Comparison of ENCODE assay signal across 8 cellular contexts in genomic region chr20:1299522-1299921, GRCh38. TPM values are rescaled to one million over a fixed set of nuclear protein-coding genes. Genes with fewer than 3 reads are reported as not detected.
A peak's percentile ranks its signal among the peaks of the same experiment; 100 is the strongest.
DNase-seq lines count a peak whose midpoint lies in the region; ATAC-seq, FAIRE-seq and TF ChIP-seq lines count a peak whose summit lies in the region.

No MANE protein-coding gene starts in this region.

- DNase-seq in A549 (ENCODE audit: low read depth in 1 of 2, low spot score in 1 of 2) (peak; percentile 34 to 66), H54 (ENCODE audit: insufficient read length, low spot score) (peak; percentile 37), kidney (peak; percentile 52), head of caudate nucleus (no peak), DMS79 treated with DMSO at 0.1 percent for 48 hours (lab: John Stamatoyannopoulos, UW) (no peak)
- peak; percentile 72 for DNase-seq in activated CD8-positive, alpha-beta memory T cell treated with anti-CD3 and anti-CD28 coated beads for 24 hours

- H3K27ac ChIP-seq in A549 (no peak overlapping the region), kidney (ENCODE audit: low read depth in 2 of 2, low read length in 2 of 2) (no peak overlapping the region)

- TF ChIP-seq RAD21 in A549 (conservative IDR thresholded peaks at IDR 0.05 in 1 of 2, IDR thresholded peaks at IDR 0.05 in 1 of 2) = no peak

- H3K4me2 ChIP-seq in A549 = no peak overlapping the region

- no peak overlapping the region for H3K9ac ChIP-seq in kidney (ENCODE audit: low read length in 2 of 2)

- TF ChIP-seq CTCF in A549 (IDR thresholded peaks at IDR 0.05) (no peak), kidney (IDR thresholded peaks at IDR 0.05; ENCODE audit: borderline replicate concordance, extremely low read depth, insufficient read depth) (no peak)

- TF ChIP-seq EP300 in A549 (IDR thresholded peaks at IDR 0.05) = no peak

- FAIRE-seq in A549 (lab: Jason Lieb, UNC) = no peak
- FAIRE-seq in H54 (lab: Jason Lieb, UNC) = no peak
- FAIRE-seq in kidney (lab: Jason Lieb, UNC) = no peak

- TF ChIP-seq POLR2A in A549 (IDR thresholded peaks at IDR 0.05; ENCODE audit: low read length) (no peak), H54 (IDR thresholded peaks at IDR 0.05; ENCODE audit: low read depth, low read length) (no peak)

- CTCF ChIA-PET in A549 (lab: Yijun Ruan, JAX) = interaction anchor here (0.6 to 2.0 kb wide), 5 partner anchors 13 to 204 kb away, joined by 3 to 7 read pairs (median 4); no protein-coding TSS in a partner anchor

- 85% methylated on average over 7 of the region's 9 CpGs for WGBS in A549 (ENCODE audit: missing lambda C conversion rate)

- no peaks in the 10 kb centered on the region for H3K9me3 ChIP-seq in A549
- H3K9me3 ChIP-seq in kidney (ENCODE audit: control insufficient read depth in 1 of 2, low read length in 2 of 2) = no peaks in the 10 kb centered on the region

- POLR2A ChIA-PET in A549 (lab: Yijun Ruan, JAX) = no interaction called here

- no peaks in the 10 kb centered on the region for H3K36me3 ChIP-seq in kidney (ENCODE audit: control insufficient read depth in 1 of 2, insufficient read depth in 2 of 2, low read length in 2 of 2)

- no peak overlapping the region for H3K4me3 ChIP-seq in A549
- no peak overlapping the region for H3K4me3 ChIP-seq in kidney (ENCODE audit: low read length in 2 of 2)

- H3K4me1 ChIP-seq in A549 (peaks cover 5% of the 10 kb centered on the region; the same call in 1 of the 3 replicates), kidney (ENCODE audit: control insufficient read depth in 1 of 2, insufficient read depth in 1 of 2, low read depth in 1 of 2, low read length in 2 of 2) (no peaks in the 10 kb centered on the region)

- ATAC-seq in A549 (peak; percentile 67 to 77; a peak in 5 of 6 replicates), GM18517 (IDR thresholded peaks at IDR 0.05; ENCODE audit: unreplicated experiment) (no peak), HG02884 (IDR thresholded peaks at IDR 0.05; ENCODE audit: unreplicated experiment) (no peak)

- intact Hi-C loops in kidney (cut with DNase I) (no loop called here), head of caudate nucleus (cut with DNase I) (no loop called here)

TF ChIP-seq in A549, 52 proteins besides CTCF, POLR2A, EP300 and RAD21:
- TF ChIP-seq CEBPB (IDR thresholded peaks at IDR 0.05) (no peak), MAFK (IDR thresholded peaks at IDR 0.05; ENCODE audit: partially characterized antibody) (no peak), HOXB13 (CRISPR knock-in tag; IDR thresholded peaks at IDR 0.05; ENCODE audit: low read depth) (no peak), PBX3 (IDR thresholded peaks at IDR 0.05) (no peak), USF2 (IDR thresholded peaks at IDR 0.05) (no peak), ZC3H11A (IDR thresholded peaks at IDR 0.05) (no peak), EHF (CRISPR knock-in tag; IDR thresholded peaks at IDR 0.05) (no peak), E2F6 (IDR thresholded peaks at IDR 0.05; ENCODE audit: borderline replicate concordance, low read depth) (no peak), FOSB (CRISPR knock-in tag; IDR thresholded peaks at IDR 0.05) (no peak), MAZ (IDR thresholded peaks at IDR 0.05; ENCODE audit: borderline replicate concordance, low read depth, low read length) (no peak), HES2 (IDR thresholded peaks at IDR 0.05) (no peak), POLR2AphosphoS2 (conservative IDR thresholded peaks at IDR 0.05; ENCODE audit: low read length) (no peak), HOXB5 (CRISPR knock-in tag; IDR thresholded peaks at IDR 0.05) (no peak), KDM5A (IDR thresholded peaks at IDR 0.05) (no peak)

RNA-seq across cellular contexts. Expression of gene SDCBP2, which starts 29.4 kb away (rescaled TPM):
- 0.53 and 0.58 TPM in 2 replicates for polyA plus RNA-seq in A549 (2011; rRNA removed)
- 0.40 and 0.47 TPM in 2 replicates for polyA plus RNA-seq in A549 (2012; cell fraction: cytosol; rRNA removed)
- 0.84 and 1.4 TPM in 2 replicates for polyA plus RNA-seq in A549 (2012; cell fraction: nucleus; rRNA removed)
- 0.35 to 0.51 TPM (median 0.39 TPM) in 3 replicates for polyA plus RNA-seq in A549 (2017; fragmentation: RNase III; extraction: RNeasy Plus Mini Kit Qiagen cat#74134 plus additional on column Dnase treatment)
- 0.34 TPM in 1 of 2 replicates, not detected in the other for polyA minus RNA-seq in A549 (2011; rRNA and poly(A)+ RNA removed)
- 18.3 TPM for total RNA-seq in kidney
- polyA plus RNA-seq in kidney (ENCODE audit: insufficient read depth, low read depth, low replicate concordance) = 10.3 TPM

RNA-seq across cellular contexts. Expression of gene SNPH, which starts 33.4 kb away (rescaled TPM):
- polyA plus RNA-seq in A549 (2011; rRNA removed) = 1.1 and 2.0 TPM in 2 replicates
- 1.3 and 2.0 TPM in 2 replicates for polyA plus RNA-seq in A549 (2012; cell fraction: cytosol; rRNA removed)
- polyA plus RNA-seq in A549 (2012; cell fraction: nucleus; rRNA removed) = 7.7 and 7.8 TPM in 2 replicates
- 3.6 to 5.2 TPM (median 4.6 TPM) in 3 replicates for polyA plus RNA-seq in A549 (2017; fragmentation: RNase III; extraction: RNeasy Plus Mini Kit Qiagen cat#74134 plus additional on column Dnase treatment)
- polyA minus RNA-seq in A549 (2011; rRNA and poly(A)+ RNA removed) = 1.7 and 2.4 TPM in 2 replicates
- 3.1 TPM for total RNA-seq in kidney
- polyA plus RNA-seq in kidney (ENCODE audit: insufficient read depth, low read depth, low replicate concordance) = 3.1 TPM

Comparison
In these comparisons a context has a peak if more than half of its experiments do, and no peak if none do; other contexts are left out.
1. ATAC-seq: peak in A549 (2 of 2); none in GM18517 (single experiment) and HG02884 (single experiment).
2. DNase-seq: peak in A549 (2 of 2), H54 (single experiment), activated CD8-positive, alpha-beta memory T cell treated with anti-CD3 and anti-CD28 coated beads for 24 hours (single experiment) and kidney (single experiment); none in head of caudate nucleus (0 of 42) and DMS79 treated with DMSO at 0.1 percent for 48 hours (single experiment).